In the genomic region with DNA sequence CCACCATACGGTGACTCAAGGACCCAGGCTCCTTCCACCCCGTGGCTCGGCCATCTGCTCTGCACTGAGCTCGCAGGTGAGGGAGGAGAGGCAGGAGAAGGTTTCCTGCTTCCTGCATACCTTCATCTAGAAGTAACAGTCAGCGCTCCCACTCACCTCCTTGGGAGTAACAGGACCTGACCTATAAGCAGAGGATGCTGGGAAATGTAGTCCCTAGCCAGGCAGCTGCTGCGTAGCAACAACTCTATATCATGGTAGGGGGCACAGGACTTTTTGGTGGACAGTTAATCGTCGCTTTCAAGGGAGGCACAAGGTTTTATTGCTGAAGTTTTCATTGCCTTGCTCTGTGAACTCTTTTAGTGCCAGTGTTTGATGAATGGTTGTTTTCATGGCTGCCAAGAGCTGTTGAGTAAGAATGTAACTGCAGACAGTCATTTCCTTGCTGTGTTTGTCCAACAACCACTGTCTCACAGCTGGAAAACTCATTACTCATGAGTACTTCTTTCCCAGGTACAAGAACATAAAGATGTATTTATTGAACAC, we compare ENCODE assay signal across 1 cellular context.
TF ChIP-seq lines count a peak whose summit lies in the region.

No MANE protein-coding gene starts in this region.

TF ChIP-seq in A549, 52 proteins besides CTCF, POLR2A, EP300 and RAD21 (continued from another document):
- TF ChIP-seq, protein P1, sequence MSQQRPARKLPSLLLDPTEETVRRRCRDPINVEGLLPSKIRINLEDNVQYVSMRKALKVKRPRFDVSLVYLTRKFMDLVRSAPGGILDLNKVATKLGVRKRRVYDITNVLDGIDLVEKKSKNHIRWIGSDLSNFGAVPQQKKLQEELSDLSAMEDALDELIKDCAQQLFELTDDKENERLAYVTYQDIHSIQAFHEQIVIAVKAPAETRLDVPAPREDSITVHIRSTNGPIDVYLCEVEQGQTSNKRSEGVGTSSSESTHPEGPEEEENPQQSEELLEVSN (IDR thresholded peaks at IDR 0.05; ENCODE audit: borderline replicate concordance, low read depth) = no peak
- TF ChIP-seq MAFK (IDR thresholded peaks at IDR 0.05; ENCODE audit: partially characterized antibody) (no peak), JUN (IDR thresholded peaks at IDR 0.05) (no peak), ZFP36 (IDR thresholded peaks at IDR 0.05; ENCODE audit: borderline replicate concordance, partially characterized antibody) (no peak), NPAS2 (CRISPR knock-in tag; IDR thresholded peaks at IDR 0.05; ENCODE audit: borderline replicate concordance) (no peak), HOXB5 (CRISPR knock-in tag; IDR thresholded peaks at IDR 0.05) (0 out of 2 replicates have a peak, but pooled peaks have one; percentile 78)
- TF ChIP-seq, protein P2, sequence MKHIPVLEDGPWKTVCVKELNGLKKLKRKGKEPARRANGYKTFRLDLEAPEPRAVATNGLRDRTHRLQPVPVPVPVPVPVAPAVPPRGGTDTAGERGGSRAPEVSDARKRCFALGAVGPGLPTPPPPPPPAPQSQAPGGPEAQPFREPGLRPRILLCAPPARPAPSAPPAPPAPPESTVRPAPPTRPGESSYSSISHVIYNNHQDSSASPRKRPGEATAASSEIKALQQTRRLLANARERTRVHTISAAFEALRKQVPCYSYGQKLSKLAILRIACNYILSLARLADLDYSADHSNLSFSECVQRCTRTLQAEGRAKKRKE (CRISPR knock-in tag; IDR thresholded peaks at IDR 0.05; ENCODE audit: low read depth) = no peak
